11 cellular contexts compared by ENCODE assay signal in genomic region chr9:130143974-130144373, GRCh38. TPM values are rescaled to one million over a fixed set of nuclear protein-coding genes. Genes with fewer than 3 reads are reported as not detected.
DNase-seq lines count a peak whose midpoint lies in the region; ATAC-seq and TF ChIP-seq lines count a peak whose summit lies in the region.
"Had no signal": no experiment of that assay in that cellular context is flagged by ENCODE, and none has a peak within 500 bp of the region (broad histone marks: within the 10 kb centered on the region; RNA-seq: fewer than 3 reads in every experiment).

No MANE protein-coding gene starts in this region.

- no peaks in the 10 kb centered on the region for H4K20me1 ChIP-seq in GM23248 (ENCODE audit: insufficient read depth)

- H3K9me2 ChIP-seq in GM23248 (ENCODE audit: insufficient read depth), result no peaks in the 10 kb centered on the region

- H3K36me3 ChIP-seq in GM23248 (ENCODE audit: low read depth) (no peaks in the 10 kb centered on the region), sigmoid colon (no peaks in the 10 kb centered on the region)
- H3K36me3 ChIP-seq: colonic mucosa had no signal

- peaks cover 34% of the 10 kb centered on the region for H3K27me3 Mint-ChIP-seq in T-helper 17 cell

- TF ChIP-seq CTCF in sigmoid colon (IDR thresholded peaks at IDR 0.05), result no peak

- peak overlapping the region; percentile 59 for H3K27ac Mint-ChIP-seq in T-helper 17 cell

- H3K36me3 Mint-ChIP-seq in T-helper 17 cell (ENCODE audit: low read depth), result peaks cover 4% of the 10 kb centered on the region

- WGBS in GM23248 (ENCODE audit: low coverage in 1 of 2, low lambda C conversion rate in 2 of 2, missing lambda C conversion rate in 2 of 2), 2 experiments, result 5 to 6% methylated on average over 13 of the region's 13 CpGs
- 25 to 48% methylated on average over 13 of the region's 13 CpGs for WGBS in sigmoid colon, 2 donors

- H3K27ac ChIP-seq in GM23248 (no peak overlapping the region), sigmoid colon (peak overlapping the region in 3 of 4 donors; percentile 88 to 93 (median 90))
- H3K27ac ChIP-seq: colonic mucosa had no signal

- H3K4me3 ChIP-seq in GM23248 (no peak overlapping the region), sigmoid colon (peak overlapping the region in 3 of 4 donors; percentile 0 to 21 (median 6))
- H3K4me3 ChIP-seq: colonic mucosa had no signal

- no peak for TF ChIP-seq POLR2A in sigmoid colon (IDR thresholded peaks at IDR 0.05)

- H3F3A ChIP-seq in GM23248 (ENCODE audit: insufficient read depth), result peaks cover 29% of the 10 kb centered on the region

- H3K4me3 Mint-ChIP-seq in T-helper 17 cell, result no peak overlapping the region

- peaks cover 14% of the 10 kb centered on the region for H3K4me1 ChIP-seq in GM23248 (ENCODE audit: insufficient read depth)
- H3K4me1 ChIP-seq in sigmoid colon, result peaks cover 0 to 57% (median 47%) of the 10 kb centered on the region in 4 donors

- no peak overlapping the region for H3K9ac ChIP-seq in GM23248

- H3K9me3 ChIP-seq in GM23248 (ENCODE audit: low read depth), result no peaks in the 10 kb centered on the region
- H3K9me3 ChIP-seq in T-helper 17 cell (ENCODE audit: control insufficient read depth, low read length, poor library complexity, severe bottlenecking), result peaks cover 3% of the 10 kb centered on the region
- H3K9me3 ChIP-seq in sigmoid colon, result no peaks in the 10 kb centered on the region
- H3K9me3 ChIP-seq: colonic mucosa had no signal

- ATAC-seq in T-helper 17 cell, result no peak
- peak; percentile 80 to 93 for ATAC-seq in left cardiac atrium
- ATAC-seq in HG03460 (IDR thresholded peaks at IDR 0.05; ENCODE audit: unreplicated experiment), result no peak

- H3K27me3 ChIP-seq in GM23248 (replicated peaks; ENCODE audit: insufficient read depth), result no peaks in the 10 kb centered on the region
- no peaks in the 10 kb centered on the region for H3K27me3 ChIP-seq in sigmoid colon
- H3K27me3 ChIP-seq: colonic mucosa had no signal

- peaks cover 17% of the 10 kb centered on the region for H3K4me1 Mint-ChIP-seq in T-helper 17 cell

- DNase-seq in GM23248 (peak; percentile 76), T-helper 17 cell (no peak), left cardiac atrium (peak; percentile 67), sigmoid colon (peak; percentile 79), NCI-H2227 treated with DMSO at 0.1 percent for 48 hours (lab: John Stamatoyannopoulos, UW) (no peak)
- DNase-seq in activated CD4-positive, alpha-beta T cell treated with anti-CD3 and anti-CD28 coated beads for 4 hours, result no peak
- no peak for DNase-seq in activated naive CD4-positive, alpha-beta T cell treated with Interleukin-2 at 50 U/mL for 16 hours
- DNase-seq: activated CD4-positive, alpha-beta T cell treated with anti-CD3 and anti-CD28 coated beads, Interleukin-2, amount 50 U/mL, for 1 hour; colonic mucosa; NK-92 treated with Interleukin-12 subunit alpha and Interleukin-12 subunit beta, amount 100 ng/mL, for 24 hours had no signal

- peak overlapping the region; percentile 17 for H2AFZ ChIP-seq in GM23248

- H3K79me2 ChIP-seq in GM23248 (ENCODE audit: insufficient read depth), result no peaks in the 10 kb centered on the region

- H3K4me2 ChIP-seq in GM23248 (ENCODE audit: unreplicated experiment), result peak overlapping the region; percentile 10

- in situ Hi-C loops in GM23248 (cut with MboI), result no loop called here

- no peak for TF ChIP-seq EP300 in sigmoid colon (IDR thresholded peaks at IDR 0.05)

- intact Hi-C loops in left cardiac atrium (cut with DNase I) (no loop called here), sigmoid colon (cut with DNase I) (no loop called here)

RNA-seq across cellular contexts. Expression of gene NCS1, which starts 28.2 kb away (rescaled TPM):
- 32.2 and 33.0 TPM in 2 replicates for total RNA-seq in GM23248 (2014; rRNA removed; shearing (Covaris generic))
- polyA plus RNA-seq in GM23248 (2016; fragmentation: Nextera tagmentation; extraction: Ambion mirVana), result 4.7 and 5.7 TPM in 2 replicates
- total RNA-seq in T-helper 17 cell, result under 1 TPM; 0.12 to 0.31 TPM
- 10 to 100 TPM in 1 of 2 donors, 1 to 10 TPM in 1; 8.2 to 11.5 TPM for total RNA-seq in left cardiac atrium
- total RNA-seq in sigmoid colon, result 100 to 1,000 TPM in 1 of 4 donors, 10 to 100 TPM in 3; 78.5 to 133 (median 96.9) TPM
- 1 to 10 TPM in 2 of 3 donors, under 1 TPM in 1; 0.69 to 8.9 (median 4.2) TPM for polyA plus RNA-seq in sigmoid colon

Comparison
In these comparisons a context has a peak if more than half of its experiments do, and no peak if none do; other contexts are left out.
1. DNase-seq: peak in GM23248 (single experiment), left cardiac atrium (single experiment) and sigmoid colon (single experiment); none in T-helper 17 cell (0 of 3), NCI-H2227 treated with DMSO at 0.1 percent for 48 hours (single experiment), activated CD4-positive, alpha-beta T cell treated with anti-CD3 and anti-CD28 coated beads for 4 hours (0 of 2) and activated naive CD4-positive, alpha-beta T cell treated with Interleukin-2 at 50 U/mL for 16 hours (single experiment).
2. ATAC-seq: peak in left cardiac atrium (2 of 2); none in T-helper 17 cell (single experiment) and HG03460 (single experiment).
3. RNA of gene NCS1, which starts 28.2 kb away (total RNA-seq): 78.5 to 133 TPM in sigmoid colon, 32.2 to 33.0 TPM in GM23248 and 8.2 to 11.5 TPM in left cardiac atrium; 0.12 to 0.31 TPM in T-helper 17 cell; every median in the first group is over 4 times any median in the second.